In the genomic region with DNA sequence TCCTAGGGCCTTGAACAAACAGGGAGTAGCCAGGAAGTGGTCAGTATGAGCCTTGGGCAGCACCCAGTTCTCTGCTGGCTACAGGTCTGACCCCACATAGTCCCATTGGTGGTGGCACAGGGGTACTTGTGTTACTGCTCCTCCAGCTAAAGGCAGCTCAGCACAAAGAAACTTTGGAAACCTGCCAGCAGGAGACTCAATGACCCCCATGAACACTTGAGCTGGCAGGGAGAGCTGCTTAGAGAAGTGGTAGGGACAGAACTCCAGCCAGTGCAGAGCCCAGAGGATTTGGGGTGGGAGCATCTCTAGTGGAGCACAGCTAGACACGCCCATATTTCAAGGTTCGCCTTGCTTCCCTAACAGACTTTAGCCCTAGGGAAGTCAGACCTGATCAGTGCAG, we compare ENCODE assay signal across 16 cellular contexts.
"Had no signal": no experiment of that assay in that cellular context is flagged by ENCODE, and none has a peak within 500 bp of the region (broad histone marks: within the 10 kb centered on the region; RNA-seq: fewer than 3 reads in every experiment).

No MANE protein-coding gene starts in this region.

- H3K4me3 ChIP-seq: colonic mucosa, heart left ventricle, mucosa of descending colon, spleen, thoracic aorta had no signal

- H3K4me1 Mint-ChIP-seq: stimulated activated memory B cell treated with anti-CD40 and anti-IgM and Interleukin-4, amounts not matched to agents 10 μg/mL and 1 μg/mL and 100 μg/mL, for 72 hours; stimulated activated naive CD8-positive, alpha-beta T cell treated with anti-CD3 and anti-CD28 coated beads, Interleukin-15, amount 100 ng/mL, for 72 hours had no signal

- H3K4me3 Mint-ChIP-seq: naive thymus-derived CD8-positive, alpha-beta T cell; stimulated activated memory B cell treated with anti-CD40 and anti-IgM and Interleukin-4, amounts not matched to agents 10 μg/mL and 1 μg/mL and 100 μg/mL, for 72 hours; stimulated activated naive CD8-positive, alpha-beta T cell treated with anti-CD3 and anti-CD28 coated beads, Interleukin-15, amount 100 ng/mL, for 72 hours had no signal

- H3K27me3 Mint-ChIP-seq: stimulated activated memory B cell treated with anti-CD40 and anti-IgM and Interleukin-4, amounts not matched to agents 10 μg/mL and 1 μg/mL and 100 μg/mL, for 72 hours; stimulated activated naive CD8-positive, alpha-beta T cell treated with anti-CD3 and anti-CD28 coated beads, Interleukin-15, amount 100 ng/mL, for 72 hours had no signal

- H3K27ac Mint-ChIP-seq: naive thymus-derived CD8-positive, alpha-beta T cell; stimulated activated memory B cell treated with anti-CD40 and anti-IgM and Interleukin-4, amounts not matched to agents 10 μg/mL and 1 μg/mL and 100 μg/mL, for 72 hours had no signal

- DNase-seq: colonic mucosa; dermis blood vessel endothelial cell; heart left ventricle; hippocampal formation; left colon; left ventricle myocardium superior; mucosa of descending colon; naive thymus-derived CD8-positive, alpha-beta T cell; spleen; stimulated activated CD4-positive, alpha-beta T cell treated with anti-CD3 and anti-CD28 coated beads, Interleukin-15, amount 100 ng/mL, for 24 hours; stimulated activated CD4-positive, alpha-beta T cell treated with anti-CD3 and anti-CD28 coated beads, Interleukin-1b, Interleukin-23, amount 100 ng/mL, for 48 hours; stimulated activated CD4-positive, alpha-beta T cell treated with anti-CD3 and anti-CD28 coated beads, Interleukin-4, amount 100 ng/mL, for 24 hours; stimulated activated naive CD8-positive, alpha-beta T cell treated with anti-CD3 and anti-CD28 coated beads, Interleukin-15, amount 100 ng/mL, for 72 hours; trophoblast cell had no signal
